8 cellular contexts compared by ENCODE assay signal in genomic region chr19:56476671-56477428, GRCh38. TPM values are rescaled to one million over a fixed set of nuclear protein-coding genes. Genes with fewer than 3 reads are reported as not detected.
DNase-seq lines count a peak whose midpoint lies in the region; ATAC-seq and TF ChIP-seq lines count a peak whose summit lies in the region.

Gene ZNF667, minus strand, starts transcription at chr19:56477345. Its CDS starts 14,975 bp downstream, at chr19:56462370.

- POLR2A ChIA-PET in activated CD4-positive, alpha-beta memory T cell treated with anti-CD3 and anti-CD28 coated beads, Interleukin-2, amount 10 ng/mL, durations not matched to agents 7 days and 5 days (lab: Charles Lee) = no interaction called here
- POLR2A ChIA-PET in naive thymus-derived CD8-positive, alpha-beta T cell (lab: Charles Lee) = no interaction called here

- H3K27ac Mint-ChIP-seq in activated CD4-positive, alpha-beta memory T cell treated with anti-CD3 and anti-CD28 coated beads, Interleukin-2, amount 10 ng/mL, durations not matched to agents 7 days and 5 days = peak within 1 kb of the TSS; percentile 58
- H3K27ac Mint-ChIP-seq in naive thymus-derived CD8-positive, alpha-beta T cell = peak within 1 kb of the TSS; percentile 82 to 99 (median 98)

- H3K4me1 Mint-ChIP-seq in activated CD4-positive, alpha-beta memory T cell treated with anti-CD3 and anti-CD28 coated beads, Interleukin-2, amount 10 ng/mL, durations not matched to agents 7 days and 5 days = peaks cover 6% of the 10 kb centered on the region
- H3K4me1 Mint-ChIP-seq in naive thymus-derived CD8-positive, alpha-beta T cell = peaks cover 19 to 27% (median 24%) of the 10 kb centered on the region in 4 donors

- peak within 1 kb of the TSS; percentile 86 for H3K27ac ChIP-seq in HL-60 (replicated peaks)
- peak within 1 kb of the TSS; percentile 69 for H3K27ac ChIP-seq in temporal lobe (ENCODE audit: low read depth, low read length)

- no peak for TF ChIP-seq POLR2A in erythroblast (IDR thresholded peaks at IDR 0.05; ENCODE audit: low read length)

- DNase-seq in HL-60 (ENCODE audit: low read depth in 1 of 2, low spot score in 1 of 2) (peak; percentile 32 to 74), erythroblast (lab: John Stamatoyannopoulos, UW) (peak; percentile 7 to 8), NCI-H1930 (lab: John Stamatoyannopoulos, UW) (no peak)
- no peak for DNase-seq in activated CD4-positive, alpha-beta memory T cell treated with anti-CD3 and anti-CD28 coated beads, Interleukin-2, amount 10 ng/mL, durations not matched to agents 7 days and 5 days
- DNase-seq in naive thymus-derived CD8-positive, alpha-beta T cell = peak in 9 of 10 donors; percentile 29 to 88 (median 66)
- DNase-seq in NK-92 treated with Interleukin-12 subunit alpha and Interleukin-12 subunit beta, amount 100 ng/mL, for 24 hours (lab: John Stamatoyannopoulos, UW) = no peak

- H3K27me3 Mint-ChIP-seq in activated CD4-positive, alpha-beta memory T cell treated with anti-CD3 and anti-CD28 coated beads, Interleukin-2, amount 10 ng/mL, durations not matched to agents 7 days and 5 days = peaks cover 4% of the 10 kb centered on the region
- H3K27me3 Mint-ChIP-seq in naive thymus-derived CD8-positive, alpha-beta T cell = peaks cover 14 to 40% (median 26%) of the 10 kb centered on the region in 5 donors

- TF ChIP-seq CTCF in HL-60 (IDR thresholded peaks at IDR 0.05; ENCODE audit: insufficient read depth, low read length) = no peak

- H3K36me3 Mint-ChIP-seq in activated CD4-positive, alpha-beta memory T cell treated with anti-CD3 and anti-CD28 coated beads, Interleukin-2, amount 10 ng/mL, durations not matched to agents 7 days and 5 days (ENCODE audit: low read depth) = peaks cover 18% of the 10 kb centered on the region
- H3K36me3 Mint-ChIP-seq in naive thymus-derived CD8-positive, alpha-beta T cell = peaks cover 38 to 71% (median 63%) of the 10 kb centered on the region in 3 donors

- peak within 1 kb of the TSS; percentile 83 for H3K4me3 ChIP-seq in HL-60 (replicated peaks; ENCODE audit: insufficient read depth, low read length)

- CTCF ChIA-PET in activated CD4-positive, alpha-beta memory T cell treated with anti-CD3 and anti-CD28 coated beads, Interleukin-2, amount 10 ng/mL, durations not matched to agents 7 days and 5 days (lab: Charles Lee) = interaction anchor here (0.6 kb wide), 1 partner anchor 305 kb away, joined by 3 read pairs; no protein-coding TSS in a partner anchor

- peaks cover 55% of the 10 kb centered on the region for H3K9me3 Mint-ChIP-seq in activated CD4-positive, alpha-beta memory T cell treated with anti-CD3 and anti-CD28 coated beads, Interleukin-2, amount 10 ng/mL, durations not matched to agents 7 days and 5 days
- H3K9me3 Mint-ChIP-seq in naive thymus-derived CD8-positive, alpha-beta T cell = peaks cover 17 to 98% (median 75%) of the 10 kb centered on the region in 9 donors

- H3K27me3 ChIP-seq in HL-60 (ENCODE audit: insufficient read depth, poor library complexity, severe bottlenecking) = no peaks in the 10 kb centered on the region

- peak within 1 kb of the TSS; percentile 58 for H3K4me3 Mint-ChIP-seq in activated CD4-positive, alpha-beta memory T cell treated with anti-CD3 and anti-CD28 coated beads, Interleukin-2, amount 10 ng/mL, durations not matched to agents 7 days and 5 days
- H3K4me3 Mint-ChIP-seq in naive thymus-derived CD8-positive, alpha-beta T cell = peak within 1 kb of the TSS; percentile 91 to 100 (median 97)

- ATAC-seq in naive thymus-derived CD8-positive, alpha-beta T cell = peak; percentile 52 to 64
- ATAC-seq in HG02840 (IDR thresholded peaks at IDR 0.05; ENCODE audit: low FRiP score, unreplicated experiment) = no peak

RNA-seq across cellular contexts. Expression of gene ZNF667, which starts in this region (rescaled TPM):
- not detected for total RNA-seq in activated CD4-positive, alpha-beta memory T cell treated with anti-CD3 and anti-CD28 coated beads, Interleukin-2, amount 10 ng/mL, durations not matched to agents 7 days and 5 days
- total RNA-seq in naive thymus-derived CD8-positive, alpha-beta T cell = 10 to 100 TPM; 12.1 to 14.7 TPM
- polyA plus RNA-seq in naive thymus-derived CD8-positive, alpha-beta T cell = 1 to 10 TPM; 4.2 to 6.5 (median 4.5) TPM
- total RNA-seq in temporal lobe = 22.6 TPM

Comparison
In these comparisons a context has a peak if more than half of its experiments do, and no peak if none do; other contexts are left out.
1. RNA of gene ZNF667 (total RNA-seq): 22.6 TPM in temporal lobe (single experiment) and 12.1 to 14.7 TPM in naive thymus-derived CD8-positive, alpha-beta T cell; not detected in activated CD4-positive, alpha-beta memory T cell treated with anti-CD3 and anti-CD28 coated beads, Interleukin-2, amount 10 ng/mL, durations not matched to agents 7 days and 5 days; every median in the first group is over 10 times any median in the second.
2. DNase-seq: peak in HL-60 (2 of 2), erythroblast (2 of 2) and naive thymus-derived CD8-positive, alpha-beta T cell (9 of 10); none in activated CD4-positive, alpha-beta memory T cell treated with anti-CD3 and anti-CD28 coated beads, Interleukin-2, amount 10 ng/mL, durations not matched to agents 7 days and 5 days (single experiment), NK-92 treated with Interleukin-12 subunit alpha and Interleukin-12 subunit beta, amount 100 ng/mL, for 24 hours (single experiment) and NCI-H1930 (0 of 2).